ENCODE assay signal across 2 cellular contexts in genomic region chr3:35641920-35642532, GRCh38.
TF ChIP-seq lines count a peak whose summit lies in the region.

No MANE protein-coding gene starts in this region.

TF ChIP-seq in GM12878, 131 proteins besides CTCF, POLR2A, EP300 and RAD21 (continued from another document):
- TF ChIP-seq E4F1 (IDR thresholded peaks at IDR 0.05; ENCODE audit: borderline replicate concordance, partially characterized antibody) (no peak), STAT3 (IDR thresholded peaks at IDR 0.05; ENCODE audit: low read depth, low read length) (no peak), DPF2 (IDR thresholded peaks at IDR 0.05) (no peak), ATF3 (IDR thresholded peaks at IDR 0.05; ENCODE audit: borderline replicate concordance, extremely low read depth, low read depth, low read length) (no peak), WRNIP1 (IDR thresholded peaks at IDR 0.05; ENCODE audit: borderline replicate concordance, low read depth, low read length) (no peak), SPI1 (IDR thresholded peaks at IDR 0.05; ENCODE audit: borderline replicate concordance, insufficient read depth, low read depth, low read length) (peak; percentile 56; the same call in 1 of the 2 replicates)

TF ChIP-seq in neural cell, 6 proteins besides CTCF, POLR2A, EP300 and RAD21:
- TF ChIP-seq REST (IDR thresholded peaks at IDR 0.05; ENCODE audit: borderline replicate concordance): no peak
- TF ChIP-seq EZH2 (IDR thresholded peaks at IDR 0.05; ENCODE audit: borderline replicate concordance, insufficient read depth, low read length, poor library complexity, severe bottlenecking): no peak
- TF ChIP-seq MXI1 (conservative IDR thresholded peaks at IDR 0.05; ENCODE audit: poor library complexity, severe bottlenecking): no peak
- peak; percentile 24 for TF ChIP-seq SMC3 (conservative IDR thresholded peaks at IDR 0.05; ENCODE audit: poor library complexity)
